13 cellular contexts compared by ENCODE assay signal in the genomic region with DNA sequence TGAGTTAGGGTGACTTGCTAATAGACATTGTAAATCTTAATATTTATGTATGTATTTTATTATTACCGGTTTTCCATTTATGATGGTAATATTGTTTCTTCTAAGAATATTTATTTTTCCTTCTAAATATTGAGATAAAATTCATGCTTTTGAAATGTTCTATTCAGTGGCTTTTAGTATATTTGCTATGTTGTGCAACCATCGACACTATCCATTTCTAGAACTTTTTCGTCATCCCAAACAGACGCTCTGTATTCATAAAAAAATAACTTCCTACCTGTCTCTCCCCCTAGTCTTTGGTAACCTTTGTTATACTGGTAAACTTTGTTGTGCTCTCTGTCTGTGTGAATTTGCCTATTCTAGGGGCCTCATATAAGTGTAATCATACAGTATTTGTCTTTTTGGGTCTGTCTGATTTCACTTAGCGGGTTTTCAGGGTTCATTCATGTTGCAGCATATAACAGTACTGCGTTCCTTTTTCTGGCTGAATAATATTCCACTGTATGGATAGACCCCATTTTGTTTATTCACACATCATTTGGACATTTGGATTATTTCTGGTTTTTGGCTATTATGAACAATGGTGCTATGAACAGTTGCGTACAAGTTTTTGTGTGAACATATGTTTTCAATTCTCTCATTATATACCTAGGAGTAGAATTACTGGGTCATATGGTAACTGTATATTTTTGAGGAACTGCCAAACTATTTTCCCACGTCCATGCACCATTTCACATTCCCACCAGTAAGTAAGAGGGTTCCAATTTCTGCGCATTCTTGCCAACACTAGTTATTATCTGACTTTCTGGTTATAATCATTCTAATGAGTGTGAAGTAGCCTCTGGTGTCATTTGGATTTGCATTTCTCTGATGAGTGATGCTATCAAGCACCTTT. TPM values are rescaled to one million over a fixed set of nuclear protein-coding genes. Genes with fewer than 3 reads are reported as not detected.
A peak's percentile ranks its signal among the peaks of the same experiment; 100 is the strongest.
DNase-seq lines count a peak whose midpoint lies in the region; ATAC-seq, FAIRE-seq and TF ChIP-seq lines count a peak whose summit lies in the region.
"Had no signal": no experiment of that assay in that cellular context is flagged by ENCODE, and none has a peak within 500 bp of the region (broad histone marks: within the 10 kb centered on the region; RNA-seq: fewer than 3 reads in every experiment).

No MANE protein-coding gene starts in this region.

- H3K9me3 ChIP-seq in HEK293 (ENCODE audit: control insufficient read depth, insufficient read depth, low read depth, low read length) (no peaks in the 10 kb centered on the region), astrocyte (ENCODE audit: insufficient read depth, low read depth, low read length) (no peaks in the 10 kb centered on the region), liver (ENCODE audit: control insufficient read depth in 4 of 4, low read length in 3 of 4) (no peaks in the 10 kb centered on the region), Peyer's patch (no peaks in the 10 kb centered on the region)

- no peak overlapping the region for H3K27ac Mint-ChIP-seq in astrocyte (ENCODE audit: unreplicated experiment)
- no peak overlapping the region for H3K27ac Mint-ChIP-seq in stimulated activated naive CD8-positive, alpha-beta T cell treated with anti-CD3 and anti-CD28 coated beads, Interleukin-15, amount 100 ng/mL, for 72 hours

- peaks cover 96% of the 10 kb centered on the region for H4K20me1 ChIP-seq in astrocyte (ENCODE audit: insufficient read depth, low read length)

- no peaks in the 10 kb centered on the region for H3K27me3 Mint-ChIP-seq in astrocyte (ENCODE audit: low read depth, unreplicated experiment)
- H3K27me3 Mint-ChIP-seq in stimulated activated naive CD8-positive, alpha-beta T cell treated with anti-CD3 and anti-CD28 coated beads, Interleukin-15, amount 100 ng/mL, for 72 hours: no peaks in the 10 kb centered on the region

- H3K4me1 ChIP-seq in ACC112 (ENCODE audit: control insufficient read depth, insufficient read depth, low read length, unreplicated experiment) (peaks cover 35% of the 10 kb centered on the region), HEK293 (ENCODE audit: control insufficient read depth, insufficient read depth, low read length) (no peaks in the 10 kb centered on the region), astrocyte (ENCODE audit: insufficient read depth, low read length) (peaks cover 14% of the 10 kb centered on the region), liver (ENCODE audit: control insufficient read depth in 4 of 4, insufficient read depth in 4 of 4, low read length in 3 of 4) (peaks cover 0 to 34% (median 16%) of the 10 kb centered on the region in 4 donors), Peyer's patch (peaks cover 0 to 31% (median 16%) of the 10 kb centered on the region in 4 donors)

- H3K9ac ChIP-seq in astrocyte (ENCODE audit: low read length): peak overlapping the region; percentile 8
- H3K9ac ChIP-seq in liver (ENCODE audit: low read depth in 1 of 2, low read length in 2 of 2): no peak overlapping the region

- no peak for TF ChIP-seq RAD21 in liver (IDR thresholded peaks at IDR 0.05)

- POLR2A ChIA-PET in HEK293 (lab: Yijun Ruan, JAX): interaction anchor here (0.6 to 5.0 kb wide), 4 partner anchors 15 to 578 kb away, joined by 3 to 39 read pairs (median 8); a partner anchor contains a TSS

- H2AFZ ChIP-seq in ACC112 (ENCODE audit: low read length, unreplicated experiment) (no peak overlapping the region), astrocyte (ENCODE audit: low read depth, low read length) (no peak overlapping the region)

- peak in 1 of 2 donors; percentile 26 for TF ChIP-seq POLR2A in Peyer's patch (IDR thresholded peaks at IDR 0.05)

- H3K36me3 ChIP-seq in ACC112 (ENCODE audit: insufficient read depth, low read length): peaks cover 47% of the 10 kb centered on the region
- H3K36me3 ChIP-seq in HEK293 (ENCODE audit: control insufficient read depth in 2 of 2, insufficient read depth in 1 of 2, low read length in 2 of 2): peaks cover 0 to 46% of the 10 kb centered on the region in 2 experiments; a peak in 1 of 3 replicates
- H3K36me3 ChIP-seq in astrocyte (ENCODE audit: insufficient read depth, low read length): peaks cover 59% of the 10 kb centered on the region
- peaks cover 3 to 27% (median 12%) of the 10 kb centered on the region in 4 donors for H3K36me3 ChIP-seq in liver (ENCODE audit: control insufficient read depth in 4 of 4, insufficient read depth in 3 of 4, low read depth in 1 of 4, low read length in 3 of 4)
- peaks cover 0 to 66% (median 0%) of the 10 kb centered on the region in 3 donors for H3K36me3 ChIP-seq in Peyer's patch

- FAIRE-seq in astrocyte (lab: Jason Lieb, UNC): no peak
- FAIRE-seq in RCC 7860 (lab: Jason Lieb, UNC): no peak
- FAIRE-seq: D721Med had no signal

- TF ChIP-seq CTCF in HEK293 (tag by site-specific recombination; IDR thresholded peaks at IDR 0.05) (no peak), astrocyte (IDR thresholded peaks at IDR 0.05; ENCODE audit: insufficient read depth, low read depth, low read length) (no peak), liver (IDR thresholded peaks at IDR 0.05; ENCODE audit: low read depth, low read length, missing input control) (no peak), Peyer's patch (IDR thresholded peaks at IDR 0.05) (no peak)

- ATAC-seq in stimulated activated naive CD8-positive, alpha-beta T cell treated with anti-CD3 and anti-CD28 coated beads, Interleukin-15, amount 100 ng/mL, for 72 hours: no peak

- H3K27ac ChIP-seq in ACC112 (ENCODE audit: low read depth, low read length) (peak overlapping the region; percentile 32), HEK293 (ENCODE audit: extremely low read depth, low read depth, low read length) (no peak overlapping the region), astrocyte (ENCODE audit: low read depth, low read length) (no peak overlapping the region), liver (ENCODE audit: low read depth in 1 of 2, low read length in 2 of 2) (peak overlapping the region; percentile 52 to 73), Peyer's patch (peak overlapping the region in 2 of 4 donors; percentile 14 to 20)
- H3K27ac ChIP-seq: HL-60 had no signal

- peaks cover 7% of the 10 kb centered on the region for H3K36me3 Mint-ChIP-seq in astrocyte (ENCODE audit: low read depth, unreplicated experiment)

- H3K9me3 Mint-ChIP-seq in astrocyte (ENCODE audit: unreplicated experiment): no peaks in the 10 kb centered on the region
- H3K9me3 Mint-ChIP-seq in stimulated activated naive CD8-positive, alpha-beta T cell treated with anti-CD3 and anti-CD28 coated beads, Interleukin-15, amount 100 ng/mL, for 72 hours: no peaks in the 10 kb centered on the region

- peaks cover 35% of the 10 kb centered on the region for H3K4me1 Mint-ChIP-seq in astrocyte (ENCODE audit: low read depth, unreplicated experiment)
- H3K4me1 Mint-ChIP-seq in stimulated activated naive CD8-positive, alpha-beta T cell treated with anti-CD3 and anti-CD28 coated beads, Interleukin-15, amount 100 ng/mL, for 72 hours: peaks cover 84% of the 10 kb centered on the region

- CTCF ChIA-PET in HEK293 (lab: Yijun Ruan, JAX): interaction anchor here (0.8 to 1.6 kb wide), 2 partner anchors 33 to 57 kb away, joined by 3 to 7 read pairs; no protein-coding TSS in a partner anchor

- H3K27me3 ChIP-seq in ACC112 (ENCODE audit: insufficient read depth, low read length) (no peaks in the 10 kb centered on the region), astrocyte (ENCODE audit: insufficient read depth, low read length) (no peaks in the 10 kb centered on the region), liver (ENCODE audit: control insufficient read depth in 4 of 4, insufficient read depth in 4 of 4, low read length in 3 of 4) (no peaks in the 10 kb centered on the region), Peyer's patch (no peaks in the 10 kb centered on the region)

- H3K79me2 ChIP-seq in ACC112 (ENCODE audit: control insufficient read depth, insufficient read depth, low read length, unreplicated experiment): peaks cover 55% of the 10 kb centered on the region
- H3K79me2 ChIP-seq in astrocyte (ENCODE audit: insufficient read depth, low read length): peaks cover 94% of the 10 kb centered on the region

- H3K4me3 ChIP-seq in ACC112 (ENCODE audit: low read depth, low read length): peak overlapping the region; percentile 5; the same call in 1 of the 2 replicates
- H3K4me3 ChIP-seq in HEK293 (ENCODE audit: low read depth, low read length): no peak overlapping the region
- H3K4me3 ChIP-seq in astrocyte (ENCODE audit: insufficient read depth, low read depth, low read length): no peak overlapping the region
- H3K4me3 ChIP-seq in liver (ENCODE audit: low read depth in 1 of 3, low read length in 3 of 3): no peak overlapping the region
- H3K4me3 ChIP-seq in Peyer's patch: no peak overlapping the region

- DNase-seq in astrocyte (ENCODE audit: low read depth): no peak
- DNase-seq in Peyer's patch: no peak
- no peak for DNase-seq in RCC 7860 (ENCODE audit: low spot score)
- DNase-seq in stimulated activated naive CD8-positive, alpha-beta T cell treated with anti-CD3 and anti-CD28 coated beads, Interleukin-15, amount 100 ng/mL, for 72 hours: no peak
- no peak for DNase-seq in NCI-H748 treated with DMSO at 0.1 percent for 48 hours (lab: John Stamatoyannopoulos, UW)
- DNase-seq: activated naive CD4-positive, alpha-beta T cell; H7; hippocampal formation had no signal

- H3K4me3 Mint-ChIP-seq in astrocyte (ENCODE audit: unreplicated experiment): no peak overlapping the region
- H3K4me3 Mint-ChIP-seq in stimulated activated naive CD8-positive, alpha-beta T cell treated with anti-CD3 and anti-CD28 coated beads, Interleukin-15, amount 100 ng/mL, for 72 hours: peak overlapping the region in 1 of 2 donors; percentile 9

- H3K4me2 ChIP-seq in astrocyte (ENCODE audit: low read length): no peak overlapping the region

- WGBS in liver: 59% methylated on average over 9 of the region's 9 CpGs

TF ChIP-seq in HEK293, 187 proteins besides CTCF, POLR2A, EP300 and RAD21 (continues in another document):
- TF ChIP-seq TRIM28 (IDR thresholded peaks at IDR 0.05; ENCODE audit: borderline replicate concordance, low read length): peak; percentile 24; the same call in 1 of the 2 replicates

TF ChIP-seq in liver, 16 proteins besides CTCF, POLR2A, EP300 and RAD21 (continues in another document):
- TF ChIP-seq NR2F2 (IDR thresholded peaks at IDR 0.05): no peak
- TF ChIP-seq, protein P1, sequence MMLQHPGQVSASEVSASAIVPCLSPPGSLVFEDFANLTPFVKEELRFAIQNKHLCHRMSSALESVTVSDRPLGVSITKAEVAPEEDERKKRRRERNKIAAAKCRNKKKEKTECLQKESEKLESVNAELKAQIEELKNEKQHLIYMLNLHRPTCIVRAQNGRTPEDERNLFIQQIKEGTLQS (IDR thresholded peaks at IDR 0.05): no peak
- peak; percentile 9 for TF ChIP-seq SP1 (IDR thresholded peaks at IDR 0.05)

RNA-seq across cellular contexts. Expression of a gene that starts 15.9 kb away (rescaled TPM):
- total RNA-seq in astrocyte: 202 and 317 TPM in 2 replicates
- total RNA-seq in liver: 1,000 to 10,000 TPM in 1 of 2 donors, 10 to 100 TPM in 1; 29.6 to 1,968 TPM
- 100 to 1,000 TPM in 1 of 2 donors, 10 to 100 TPM in 1; 50.2 to 111 TPM for polyA plus RNA-seq in liver
- 1,000 to 10,000 TPM in 2 of 4 donors, 100 to 1,000 TPM in 2; 705 to 1,411 (median 1,064) TPM for total RNA-seq in Peyer's patch

RNA-seq across cellular contexts. Expression of a gene that starts 52.1 kb away (rescaled TPM):
- total RNA-seq in astrocyte: 61.2 and 76.3 TPM in 2 replicates
- 10 to 100 TPM; 20.7 to 22.8 TPM for total RNA-seq in liver
- 1 to 10 TPM; 2.8 to 9.4 TPM for polyA plus RNA-seq in liver
- total RNA-seq in Peyer's patch: 100 to 1,000 TPM in 2 of 4 donors, 10 to 100 TPM in 2; 51.2 to 115 (median 102) TPM

RNA-seq across cellular contexts. Expression of a gene that starts 56.1 kb away (rescaled TPM):
- total RNA-seq in astrocyte (1.9 and 2.6 TPM in 2 replicates), liver (1 to 10 TPM; 5.1 to 6.8 TPM), Peyer's patch (10 to 100 TPM; 23.3 to 50.6 (median 40.2) TPM)
- 1 to 10 TPM; 4.5 to 5.6 TPM for polyA plus RNA-seq in liver

Comparison
In these comparisons a context has a peak if more than half of its experiments do, and no peak if none do; other contexts are left out.
1. H3K27ac ChIP-seq: peak in ACC112 (single experiment) and liver (2 of 2); none in HEK293 (single experiment) and astrocyte (single experiment).